Comparison of ENCODE assay signal across 23 cellular contexts in genomic region chr7:158763454-158764033, GRCh38.
"Had no signal": no experiment of that assay in that cellular context is flagged by ENCODE, and none has a peak within 500 bp of the region (broad histone marks: within the 10 kb centered on the region; RNA-seq: fewer than 3 reads in every experiment).

No MANE protein-coding gene starts in this region.

- H3K4me1 ChIP-seq: ascending aorta, neural progenitor cell, spleen, upper lobe of right lung had no signal

- H3K4me3 Mint-ChIP-seq: central memory CD8-positive, alpha-beta T cell; naive thymus-derived CD8-positive, alpha-beta T cell; neural progenitor cell; T-helper 2 cell treated with Interferon-gamma antibody and Interleukin-4, amounts not matched to agents 5 μg/mL and 100 μg/mL, for 36 hours had no signal

- H3K27me3 Mint-ChIP-seq: central memory CD8-positive, alpha-beta T cell; naive thymus-derived CD8-positive, alpha-beta T cell had no signal

- H3K9me3 ChIP-seq: ascending aorta, lower lobe of right lung, spleen, thoracic aorta, upper lobe of right lung had no signal

- H3K4me3 ChIP-seq: ascending aorta, lower lobe of right lung, neural progenitor cell, spleen, thoracic aorta, upper lobe of right lung had no signal

- H3K27ac ChIP-seq: ascending aorta, brain microvascular endothelial cell, lower lobe of right lung, neural progenitor cell, spleen, thoracic aorta, upper lobe of right lung, VCaP had no signal

- H3K27me3 ChIP-seq: ascending aorta, brain microvascular endothelial cell, neural progenitor cell, spleen, upper lobe of right lung had no signal

- DNase-seq: activated gamma-delta T cell; activated naive CD4-positive, alpha-beta T cell treated with anti-CD3 and anti-CD28 coated beads, Interleukin-2, amount 50 U/mL, for 16 hours; brain microvascular endothelial cell; effector memory CD4-positive, alpha-beta T cell; foreskin melanocyte; glutamatergic neuron; hypothalamus; lower lobe of right lung; mesendoderm; naive thymus-derived CD8-positive, alpha-beta T cell; posterior cingulate gyrus; spleen; stimulated activated CD4-positive, alpha-beta T cell treated with anti-CD3 and anti-CD28 coated beads, Interleukin-4, amount 100 ng/mL, for 24 hours; stimulated activated naive CD4-positive, alpha-beta T cell treated with Interleukin-2 at 50 U/mL for 16 hours; upper lobe of right lung had no signal

- H3K4me1 Mint-ChIP-seq: neural progenitor cell had no signal

- H3K27ac Mint-ChIP-seq: neural progenitor cell; T-helper 2 cell treated with Interferon-gamma antibody and Interleukin-4, amounts not matched to agents 5 μg/mL and 100 μg/mL, for 36 hours had no signal

- H3K36me3 ChIP-seq: neural progenitor cell had no signal

- ATAC-seq: activated CD4-positive, CD25-positive, alpha-beta regulatory T cell treated with anti-CD3 and anti-CD28 coated beads, Interleukin-2, amount 50 U/mL, for 24 hours; naive thymus-derived CD8-positive, alpha-beta T cell; SK-N-SH treated with all-trans-retinoic acid at 6 μM for 48 hours; upper lobe of right lung had no signal

- H3K9me3 Mint-ChIP-seq: central memory CD8-positive, alpha-beta T cell; naive thymus-derived CD8-positive, alpha-beta T cell; neural progenitor cell; T-helper 2 cell treated with Interferon-gamma antibody and Interleukin-4, amounts not matched to agents 5 μg/mL and 100 μg/mL, for 36 hours had no signal
